In genomic region chr2:47769318-47769717, GRCh38 we compare ENCODE assay signal across 32 cellular contexts.
"Had no signal": no experiment of that assay in that cellular context is flagged by ENCODE, and none has a peak within 500 bp of the region (broad histone marks: within the 10 kb centered on the region; RNA-seq: fewer than 3 reads in every experiment).

No MANE protein-coding gene starts in this region.

- H3K27ac ChIP-seq: adrenal gland, body of pancreas, esophagus muscularis mucosa, foreskin keratinocyte, gastrocnemius medialis, heart left ventricle, WERI-Rb-1 had no signal

- H3K4me3 ChIP-seq: adrenal gland, body of pancreas, esophagus muscularis mucosa, gastrocnemius medialis, heart left ventricle had no signal

- ATAC-seq: activated CD4-positive, CD25-positive, alpha-beta regulatory T cell treated with anti-CD3 and anti-CD28 coated beads, Interleukin-2, amount 50 U/mL, for 24 hours; activated CD8-positive, alpha-beta T cell treated with anti-CD3 and anti-CD28 coated beads for 36 hours; activated naive CD8-positive, alpha-beta T cell treated with anti-CD3 and anti-CD28 coated beads, Interleukin-2, amount 50 U/mL, for 24 hours; activated T-cell treated with anti-CD3 and anti-CD28 coated beads, Interleukin-2, amount 50 U/mL, for 4 hours; activated T-helper 17 cell treated with anti-CD3 and anti-CD28 coated beads, Interleukin-2, amount 50 U/mL, for 72 hours; body of pancreas; effector memory CD8-positive, alpha-beta T cell; foreskin keratinocyte; gastrocnemius medialis; heart left ventricle; T-helper 17 cell had no signal

- H3K9me3 ChIP-seq: adrenal gland, body of pancreas, gastrocnemius medialis had no signal

- DNase-seq: activated B cell treated with CpG ODN at 0.5 μM for 24 hours; activated CD4-positive, alpha-beta T cell treated with anti-CD3 and anti-CD28 coated beads for 48 hours; activated CD4-positive, alpha-beta T cell treated with anti-CD3 and anti-CD28 coated beads, Interleukin-2, amount 50 U/mL, for 1 hour; activated CD4-positive, alpha-beta T cell treated with anti-CD3 and anti-CD28 coated beads, Interleukin-2, amount 50 U/mL, for 48 hours; activated CD8-positive, alpha-beta memory T cell treated with anti-CD3 and anti-CD28 coated beads for 24 hours; activated CD8-positive, alpha-beta T cell treated with anti-CD3 and anti-CD28 coated beads for 36 hours; activated effector memory CD4-positive, alpha-beta T cell treated with Interleukin-2 at 50 U/mL for 16 hours; activated gamma-delta T cell treated with Interleukin-2 at 50 U/mL for 16 hours; activated naive CD4-positive, alpha-beta T cell treated with anti-CD3 and anti-CD28 coated beads for 36 hours; activated naive CD8-positive, alpha-beta T cell treated with anti-CD3 and anti-CD28 coated beads for 36 hours; activated naive CD8-positive, alpha-beta T cell treated with anti-CD3 and anti-CD28 coated beads, Interleukin-2, amount 50 U/mL, for 24 hours; activated T-cell treated with anti-CD3 and anti-CD28 coated beads, Interleukin-2, amount 50 U/mL, for 4 hours; adrenal gland; amygdala; aorta; body of pancreas; caudate nucleus; cortex of kidney; dermis blood vessel endothelial cell; effector CD4-positive, alpha-beta T cell; effector memory CD8-positive, alpha-beta T cell; erythroblast; foreskin keratinocyte; gastrocnemius medialis; glutamatergic neuron; heart left ventricle; T-helper 17 cell; T1000; WERI-Rb-1 had no signal

- H3K27me3 ChIP-seq: adrenal gland, body of pancreas, gastrocnemius medialis, heart left ventricle had no signal

- H3K4me1 ChIP-seq: foreskin keratinocyte, gastrocnemius medialis had no signal

- H3K36me3 ChIP-seq: adrenal gland, esophagus muscularis mucosa, gastrocnemius medialis, heart left ventricle, WERI-Rb-1 had no signal
